Comparison of ENCODE assay signal across 2 cellular contexts in the genomic region with DNA sequence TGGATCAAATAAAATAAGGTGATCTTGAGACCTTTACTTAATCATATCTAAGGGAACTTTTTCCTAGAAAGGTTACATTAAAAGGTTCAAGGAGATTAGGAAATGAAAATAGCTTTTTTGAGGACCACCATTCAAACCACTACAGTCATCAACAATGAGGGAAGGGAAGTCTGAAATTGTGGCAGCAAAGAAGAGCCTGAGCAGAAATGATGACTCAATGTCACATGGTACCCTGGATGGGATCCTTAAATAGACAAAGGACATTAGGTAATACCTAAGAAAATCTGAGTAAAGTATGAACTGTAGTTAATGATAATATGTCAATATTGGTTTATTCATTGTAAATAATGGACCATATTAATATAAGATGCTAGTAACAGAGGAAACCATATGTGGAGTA.
TF ChIP-seq lines count a peak whose summit lies in the region.

No MANE protein-coding gene starts in this region.

TF ChIP-seq in SK-N-SH, 30 proteins besides CTCF, POLR2A, EP300 and RAD21:
- TF ChIP-seq SIN3A (IDR thresholded peaks at IDR 0.05; ENCODE audit: borderline replicate concordance, low read depth, low read length) (no peak), ELF1 (IDR thresholded peaks at IDR 0.05) (no peak), TEAD4 (IDR thresholded peaks at IDR 0.05; ENCODE audit: borderline replicate concordance, insufficient read depth) (no peak)
- TF ChIP-seq, protein P1, sequence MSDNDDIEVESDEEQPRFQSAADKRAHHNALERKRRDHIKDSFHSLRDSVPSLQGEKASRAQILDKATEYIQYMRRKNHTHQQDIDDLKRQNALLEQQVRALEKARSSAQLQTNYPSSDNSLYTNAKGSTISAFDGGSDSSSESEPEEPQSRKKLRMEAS (IDR thresholded peaks at IDR 0.05; ENCODE audit: low read depth): no peak
- TF ChIP-seq, protein P2, sequence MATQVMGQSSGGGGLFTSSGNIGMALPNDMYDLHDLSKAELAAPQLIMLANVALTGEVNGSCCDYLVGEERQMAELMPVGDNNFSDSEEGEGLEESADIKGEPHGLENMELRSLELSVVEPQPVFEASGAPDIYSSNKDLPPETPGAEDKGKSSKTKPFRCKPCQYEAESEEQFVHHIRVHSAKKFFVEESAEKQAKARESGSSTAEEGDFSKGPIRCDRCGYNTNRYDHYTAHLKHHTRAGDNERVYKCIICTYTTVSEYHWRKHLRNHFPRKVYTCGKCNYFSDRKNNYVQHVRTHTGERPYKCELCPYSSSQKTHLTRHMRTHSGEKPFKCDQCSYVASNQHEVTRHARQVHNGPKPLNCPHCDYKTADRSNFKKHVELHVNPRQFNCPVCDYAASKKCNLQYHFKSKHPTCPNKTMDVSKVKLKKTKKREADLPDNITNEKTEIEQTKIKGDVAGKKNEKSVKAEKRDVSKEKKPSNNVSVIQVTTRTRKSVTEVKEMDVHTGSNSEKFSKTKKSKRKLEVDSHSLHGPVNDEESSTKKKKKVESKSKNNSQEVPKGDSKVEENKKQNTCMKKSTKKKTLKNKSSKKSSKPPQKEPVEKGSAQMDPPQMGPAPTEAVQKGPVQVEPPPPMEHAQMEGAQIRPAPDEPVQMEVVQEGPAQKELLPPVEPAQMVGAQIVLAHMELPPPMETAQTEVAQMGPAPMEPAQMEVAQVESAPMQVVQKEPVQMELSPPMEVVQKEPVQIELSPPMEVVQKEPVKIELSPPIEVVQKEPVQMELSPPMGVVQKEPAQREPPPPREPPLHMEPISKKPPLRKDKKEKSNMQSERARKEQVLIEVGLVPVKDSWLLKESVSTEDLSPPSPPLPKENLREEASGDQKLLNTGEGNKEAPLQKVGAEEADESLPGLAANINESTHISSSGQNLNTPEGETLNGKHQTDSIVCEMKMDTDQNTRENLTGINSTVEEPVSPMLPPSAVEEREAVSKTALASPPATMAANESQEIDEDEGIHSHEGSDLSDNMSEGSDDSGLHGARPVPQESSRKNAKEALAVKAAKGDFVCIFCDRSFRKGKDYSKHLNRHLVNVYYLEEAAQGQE (IDR thresholded peaks at IDR 0.05; ENCODE audit: low read depth, low read length): no peak
- TF ChIP-seq, protein P3, sequence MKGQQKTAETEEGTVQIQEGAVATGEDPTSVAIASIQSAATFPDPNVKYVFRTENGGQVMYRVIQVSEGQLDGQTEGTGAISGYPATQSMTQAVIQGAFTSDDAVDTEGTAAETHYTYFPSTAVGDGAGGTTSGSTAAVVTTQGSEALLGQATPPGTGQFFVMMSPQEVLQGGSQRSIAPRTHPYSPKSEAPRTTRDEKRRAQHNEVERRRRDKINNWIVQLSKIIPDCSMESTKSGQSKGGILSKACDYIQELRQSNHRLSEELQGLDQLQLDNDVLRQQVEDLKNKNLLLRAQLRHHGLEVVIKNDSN (IDR thresholded peaks at IDR 0.05; ENCODE audit: borderline replicate concordance, low read depth): peak; percentile 32; the same call in 1 of the 2 replicates
- TF ChIP-seq, protein P4, sequence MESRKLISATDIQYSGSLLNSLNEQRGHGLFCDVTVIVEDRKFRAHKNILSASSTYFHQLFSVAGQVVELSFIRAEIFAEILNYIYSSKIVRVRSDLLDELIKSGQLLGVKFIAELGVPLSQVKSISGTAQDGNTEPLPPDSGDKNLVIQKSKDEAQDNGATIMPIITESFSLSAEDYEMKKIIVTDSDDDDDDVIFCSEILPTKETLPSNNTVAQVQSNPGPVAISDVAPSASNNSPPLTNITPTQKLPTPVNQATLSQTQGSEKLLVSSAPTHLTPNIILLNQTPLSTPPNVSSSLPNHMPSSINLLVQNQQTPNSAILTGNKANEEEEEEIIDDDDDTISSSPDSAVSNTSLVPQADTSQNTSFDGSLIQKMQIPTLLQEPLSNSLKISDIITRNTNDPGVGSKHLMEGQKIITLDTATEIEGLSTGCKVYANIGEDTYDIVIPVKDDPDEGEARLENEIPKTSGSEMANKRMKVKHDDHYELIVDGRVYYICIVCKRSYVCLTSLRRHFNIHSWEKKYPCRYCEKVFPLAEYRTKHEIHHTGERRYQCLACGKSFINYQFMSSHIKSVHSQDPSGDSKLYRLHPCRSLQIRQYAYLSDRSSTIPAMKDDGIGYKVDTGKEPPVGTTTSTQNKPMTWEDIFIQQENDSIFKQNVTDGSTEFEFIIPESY (IDR thresholded peaks at IDR 0.05; ENCODE audit: borderline replicate concordance, low read depth): no peak

TF ChIP-seq in SK-N-SH treated with all-trans-retinoic acid at 6 μM for 48 hours, 23 proteins besides CTCF, POLR2A, EP300 and RAD21:
- TF ChIP-seq, protein P5, sequence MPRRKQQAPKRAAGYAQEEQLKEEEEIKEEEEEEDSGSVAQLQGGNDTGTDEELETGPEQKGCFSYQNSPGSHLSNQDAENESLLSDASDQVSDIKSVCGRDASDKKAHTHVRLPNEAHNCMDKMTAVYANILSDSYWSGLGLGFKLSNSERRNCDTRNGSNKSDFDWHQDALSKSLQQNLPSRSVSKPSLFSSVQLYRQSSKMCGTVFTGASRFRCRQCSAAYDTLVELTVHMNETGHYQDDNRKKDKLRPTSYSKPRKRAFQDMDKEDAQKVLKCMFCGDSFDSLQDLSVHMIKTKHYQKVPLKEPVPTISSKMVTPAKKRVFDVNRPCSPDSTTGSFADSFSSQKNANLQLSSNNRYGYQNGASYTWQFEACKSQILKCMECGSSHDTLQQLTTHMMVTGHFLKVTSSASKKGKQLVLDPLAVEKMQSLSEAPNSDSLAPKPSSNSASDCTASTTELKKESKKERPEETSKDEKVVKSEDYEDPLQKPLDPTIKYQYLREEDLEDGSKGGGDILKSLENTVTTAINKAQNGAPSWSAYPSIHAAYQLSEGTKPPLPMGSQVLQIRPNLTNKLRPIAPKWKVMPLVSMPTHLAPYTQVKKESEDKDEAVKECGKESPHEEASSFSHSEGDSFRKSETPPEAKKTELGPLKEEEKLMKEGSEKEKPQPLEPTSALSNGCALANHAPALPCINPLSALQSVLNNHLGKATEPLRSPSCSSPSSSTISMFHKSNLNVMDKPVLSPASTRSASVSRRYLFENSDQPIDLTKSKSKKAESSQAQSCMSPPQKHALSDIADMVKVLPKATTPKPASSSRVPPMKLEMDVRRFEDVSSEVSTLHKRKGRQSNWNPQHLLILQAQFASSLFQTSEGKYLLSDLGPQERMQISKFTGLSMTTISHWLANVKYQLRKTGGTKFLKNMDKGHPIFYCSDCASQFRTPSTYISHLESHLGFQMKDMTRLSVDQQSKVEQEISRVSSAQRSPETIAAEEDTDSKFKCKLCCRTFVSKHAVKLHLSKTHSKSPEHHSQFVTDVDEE (CRISPR knock-in tag; IDR thresholded peaks at IDR 0.05): no peak
- TF ChIP-seq, protein P6, sequence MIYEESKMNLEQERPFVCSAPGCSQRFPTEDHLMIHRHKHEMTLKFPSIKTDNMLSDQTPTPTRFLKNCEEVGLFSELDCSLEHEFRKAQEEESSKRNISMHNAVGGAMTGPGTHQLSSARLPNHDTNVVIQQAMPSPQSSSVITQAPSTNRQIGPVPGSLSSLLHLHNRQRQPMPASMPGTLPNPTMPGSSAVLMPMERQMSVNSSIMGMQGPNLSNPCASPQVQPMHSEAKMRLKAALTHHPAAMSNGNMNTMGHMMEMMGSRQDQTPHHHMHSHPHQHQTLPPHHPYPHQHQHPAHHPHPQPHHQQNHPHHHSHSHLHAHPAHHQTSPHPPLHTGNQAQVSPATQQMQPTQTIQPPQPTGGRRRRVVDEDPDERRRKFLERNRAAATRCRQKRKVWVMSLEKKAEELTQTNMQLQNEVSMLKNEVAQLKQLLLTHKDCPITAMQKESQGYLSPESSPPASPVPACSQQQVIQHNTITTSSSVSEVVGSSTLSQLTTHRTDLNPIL (CRISPR knock-in tag; IDR thresholded peaks at IDR 0.05; ENCODE audit: low read depth): no peak
- no peak for TF ChIP-seq ZFP3 (CRISPR knock-in tag; IDR thresholded peaks at IDR 0.05)
- TF ChIP-seq ZNF8 (CRISPR knock-in tag; IDR thresholded peaks at IDR 0.05): no peak
- TF ChIP-seq OSR1 (CRISPR knock-in tag; IDR thresholded peaks at IDR 0.05): no peak
- TF ChIP-seq BACH2 (CRISPR knock-in tag; IDR thresholded peaks at IDR 0.05; ENCODE audit: borderline replicate concordance): no peak
- no peak for TF ChIP-seq TCF4 (CRISPR knock-in tag; IDR thresholded peaks at IDR 0.05; ENCODE audit: borderline replicate concordance)
- TF ChIP-seq, protein P7, sequence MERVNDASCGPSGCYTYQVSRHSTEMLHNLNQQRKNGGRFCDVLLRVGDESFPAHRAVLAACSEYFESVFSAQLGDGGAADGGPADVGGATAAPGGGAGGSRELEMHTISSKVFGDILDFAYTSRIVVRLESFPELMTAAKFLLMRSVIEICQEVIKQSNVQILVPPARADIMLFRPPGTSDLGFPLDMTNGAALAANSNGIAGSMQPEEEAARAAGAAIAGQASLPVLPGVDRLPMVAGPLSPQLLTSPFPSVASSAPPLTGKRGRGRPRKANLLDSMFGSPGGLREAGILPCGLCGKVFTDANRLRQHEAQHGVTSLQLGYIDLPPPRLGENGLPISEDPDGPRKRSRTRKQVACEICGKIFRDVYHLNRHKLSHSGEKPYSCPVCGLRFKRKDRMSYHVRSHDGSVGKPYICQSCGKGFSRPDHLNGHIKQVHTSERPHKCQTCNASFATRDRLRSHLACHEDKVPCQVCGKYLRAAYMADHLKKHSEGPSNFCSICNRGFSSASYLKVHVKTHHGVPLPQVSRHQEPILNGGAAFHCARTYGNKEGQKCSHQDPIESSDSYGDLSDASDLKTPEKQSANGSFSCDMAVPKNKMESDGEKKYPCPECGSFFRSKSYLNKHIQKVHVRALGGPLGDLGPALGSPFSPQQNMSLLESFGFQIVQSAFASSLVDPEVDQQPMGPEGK (CRISPR knock-in tag; IDR thresholded peaks at IDR 0.05; ENCODE audit: borderline replicate concordance): no peak
- no peak for TF ChIP-seq PPARA (CRISPR knock-in tag; IDR thresholded peaks at IDR 0.05; ENCODE audit: borderline replicate concordance)
- TF ChIP-seq GLIS3 (CRISPR knock-in tag; IDR thresholded peaks at IDR 0.05): no peak
- no peak for TF ChIP-seq SNAI2 (CRISPR knock-in tag; IDR thresholded peaks at IDR 0.05)
